ENCODE assay signal across 25 cellular contexts in the genomic region with DNA sequence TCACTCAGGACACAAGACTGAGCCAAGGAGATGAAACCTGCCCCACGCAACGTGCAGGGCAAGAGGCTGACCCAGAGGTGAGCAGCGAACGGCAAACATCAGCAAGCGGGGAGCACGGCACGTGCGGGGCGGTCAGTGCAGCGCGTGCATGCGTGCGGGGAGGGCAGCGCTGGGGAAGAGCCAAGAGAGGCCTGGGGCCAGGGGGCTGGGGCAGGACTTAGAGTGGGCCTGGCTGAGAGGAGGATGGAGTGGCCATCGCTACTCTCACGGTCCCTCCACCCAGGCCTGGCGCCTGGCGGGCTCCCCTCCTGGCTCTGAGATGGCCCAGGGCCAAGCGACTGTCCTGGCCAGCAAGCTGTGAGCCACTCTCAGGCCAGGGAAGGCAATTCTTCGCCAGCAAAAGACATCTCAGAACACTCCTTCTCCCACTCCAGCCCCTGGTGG. TPM values are rescaled to one million over a fixed set of nuclear protein-coding genes. Genes with fewer than 3 reads are reported as not detected.
DNase-seq lines count a peak whose midpoint lies in the region; ATAC-seq and TF ChIP-seq lines count a peak whose summit lies in the region.
"Had no signal": no experiment of that assay in that cellular context is flagged by ENCODE, and none has a peak within 500 bp of the region (broad histone marks: within the 10 kb centered on the region; RNA-seq: fewer than 3 reads in every experiment).

No MANE protein-coding gene starts in this region.

- no peaks in the 10 kb centered on the region for H3K36me3 ChIP-seq in BE2C
- H3K36me3 ChIP-seq in gastroesophageal sphincter = no peaks in the 10 kb centered on the region
- H3K36me3 ChIP-seq in neural progenitor cell = no peaks in the 10 kb centered on the region
- H3K36me3 ChIP-seq: esophagus squamous epithelium, SJCRH30 had no signal

- peak overlapping the region in 2 of 4 donors; percentile 43 to 58 for H3K27ac ChIP-seq in gastroesophageal sphincter
- H3K27ac ChIP-seq in neural progenitor cell = no peak overlapping the region
- H3K27ac ChIP-seq: esophagus squamous epithelium, SJCRH30, VCaP had no signal

- 68 to 96% methylated on average over 4 to 6 of the region's 20 CpGs for WGBS in gastroesophageal sphincter (ENCODE audit: low coverage in 1 of 2), 2 donors

- peak overlapping the region; percentile 5 for H3K4me2 ChIP-seq in neural progenitor cell

- no peak overlapping the region for H2AFZ ChIP-seq in neural progenitor cell (replicated peaks)

- peaks cover 11% of the 10 kb centered on the region for H3K9me3 Mint-ChIP-seq in neural progenitor cell
- H3K9me3 Mint-ChIP-seq: activated CD4-positive, alpha-beta memory T cell treated with anti-CD3 and anti-CD28 coated beads, Interleukin-2, amount 10 ng/mL, durations not matched to agents 7 days and 5 days; CD8-positive, alpha-beta T cell; effector memory CD8-positive, alpha-beta T cell; naive thymus-derived CD4-positive, alpha-beta T cell had no signal

- no peaks in the 10 kb centered on the region for H3K79me2 ChIP-seq in neural progenitor cell (ENCODE audit: low read depth)

- H3K4me1 Mint-ChIP-seq in neural progenitor cell = peaks cover 36% of the 10 kb centered on the region
- H3K4me1 Mint-ChIP-seq: activated CD4-positive, alpha-beta memory T cell treated with anti-CD3 and anti-CD28 coated beads, Interleukin-2, amount 10 ng/mL, durations not matched to agents 7 days and 5 days had no signal

- H3K4me1 ChIP-seq in BE2C (no peaks in the 10 kb centered on the region), gastroesophageal sphincter (peaks cover 0 to 20% (median 0%) of the 10 kb centered on the region in 3 donors), neural progenitor cell (peaks cover 14% of the 10 kb centered on the region)
- H3K4me1 ChIP-seq: SJCRH30 had no signal

- ATAC-seq in gastroesophageal sphincter (peak; percentile 37), GM21576 (IDR thresholded peaks at IDR 0.05; ENCODE audit: unreplicated experiment) (no peak), left lobe of liver (no peak)
- ATAC-seq: CD8-positive, alpha-beta T cell; effector memory CD8-positive, alpha-beta T cell; K562; naive thymus-derived CD4-positive, alpha-beta T cell had no signal

- no peak for TF ChIP-seq EP300 in gastroesophageal sphincter (IDR thresholded peaks at IDR 0.05)

- in situ Hi-C loops in G401 (cut with HindIII; ENCODE audit: low sequenced_read_pairs) = no loop called here

- H3F3A ChIP-seq in neural progenitor cell (ENCODE audit: low read depth) = no peaks in the 10 kb centered on the region

- H3K4me3 ChIP-seq in BE2C (ENCODE audit: low read depth, low read length) (no peak overlapping the region), gastroesophageal sphincter (no peak overlapping the region), neural progenitor cell (no peak overlapping the region)
- H3K4me3 ChIP-seq: esophagus squamous epithelium, K562, SJCRH30 had no signal

- H3K27me3 ChIP-seq in BE2C = no peaks in the 10 kb centered on the region
- H3K27me3 ChIP-seq in gastroesophageal sphincter = no peaks in the 10 kb centered on the region
- no peaks in the 10 kb centered on the region for H3K27me3 ChIP-seq in neural progenitor cell
- H3K27me3 ChIP-seq: esophagus squamous epithelium, SJCRH30 had no signal

- H3K36me3 Mint-ChIP-seq in neural progenitor cell = no peaks in the 10 kb centered on the region
- H3K36me3 Mint-ChIP-seq: CD8-positive, alpha-beta T cell had no signal

- peaks cover 3% of the 10 kb centered on the region for H3K27me3 Mint-ChIP-seq in neural progenitor cell (ENCODE audit: insufficient read depth, low read depth)

- TF ChIP-seq CTCF in BE2C (IDR thresholded peaks at IDR 0.05; ENCODE audit: low read depth, low read length) (no peak), gastroesophageal sphincter (IDR thresholded peaks at IDR 0.05) (no peak), neural progenitor cell (IDR thresholded peaks at IDR 0.05) (no peak)

- DNase-seq in BE2C (peak; percentile 48), G401 (ENCODE audit: low spot score) (peak; percentile 76), neural progenitor cell (ENCODE audit: low spot score) (no peak), NCI-H526 (lab: John Stamatoyannopoulos, UW) (no peak), HPDE6-E6E7 (ENCODE audit: extremely low spot score) (no peak), left lobe of liver (ENCODE audit: low spot score) (no peak)
- DNase-seq: activated CD4-positive, alpha-beta memory T cell treated with anti-CD3 and anti-CD28 coated beads, Interleukin-2, amount 10 ng/mL, durations not matched to agents 7 days and 5 days; activated naive CD4-positive, alpha-beta T cell; amniotic stem cell; CD8-positive, alpha-beta T cell; central memory CD4-positive, alpha-beta T cell; DND-41; effector memory CD8-positive, alpha-beta T cell; esophagus squamous epithelium; naive thymus-derived CD4-positive, alpha-beta T cell; NCI-H2081 treated with DMSO at 0.1 percent for 48 hours; NCI-H510A treated with DMSO at 0.1 percent for 48 hours; OCI-M1; SJCRH30; stimulated activated CD4-positive, alpha-beta T cell treated with anti-CD3 and anti-CD28 coated beads, Interleukin-4, amount 100 ng/mL, for 24 hours; T-helper 2 cell had no signal

- peaks cover 64% of the 10 kb centered on the region for H4K20me1 ChIP-seq in neural progenitor cell (ENCODE audit: low read depth)

- TF ChIP-seq POLR2A in gastroesophageal sphincter (IDR thresholded peaks at IDR 0.05) = no peak

- no peak overlapping the region for H3K9ac ChIP-seq in neural progenitor cell

- H3K9me3 ChIP-seq in BE2C = no peaks in the 10 kb centered on the region
- H3K9me3 ChIP-seq in gastroesophageal sphincter = peaks cover 0 to 16% (median 0%) of the 10 kb centered on the region in 3 donors
- no peaks in the 10 kb centered on the region for H3K9me3 ChIP-seq in neural progenitor cell (ENCODE audit: low read depth)
- H3K9me3 ChIP-seq: esophagus squamous epithelium, SJCRH30 had no signal

- no peak overlapping the region for H3K27ac Mint-ChIP-seq in neural progenitor cell
- H3K27ac Mint-ChIP-seq: activated CD4-positive, alpha-beta memory T cell treated with anti-CD3 and anti-CD28 coated beads, Interleukin-2, amount 10 ng/mL, durations not matched to agents 7 days and 5 days; CD8-positive, alpha-beta T cell; effector memory CD8-positive, alpha-beta T cell; naive thymus-derived CD4-positive, alpha-beta T cell had no signal

- H3K4me3 Mint-ChIP-seq in neural progenitor cell = no peak overlapping the region
- H3K4me3 Mint-ChIP-seq: activated CD4-positive, alpha-beta memory T cell treated with anti-CD3 and anti-CD28 coated beads, Interleukin-2, amount 10 ng/mL, durations not matched to agents 7 days and 5 days; CD8-positive, alpha-beta T cell; effector memory CD8-positive, alpha-beta T cell; naive thymus-derived CD4-positive, alpha-beta T cell had no signal

RNA-seq across cellular contexts. Expression of gene STK32C, which starts 14.8 kb away (rescaled TPM):
- polyA plus RNA-seq in BE2C (2012; ENCODE audit: insufficient read depth, insufficient read length, low read depth) = 18.2 TPM
- 27.8 and 28.3 TPM in 2 replicates for total RNA-seq in G401 (2014; rRNA removed; shearing (Covaris generic))
- 10 to 100 TPM in 1 of 4 donors, 1 to 10 TPM in 3; 3.8 to 13.0 (median 5.1) TPM for total RNA-seq in gastroesophageal sphincter
- 2.5 and 13.5 TPM in 2 replicates for total RNA-seq in neural progenitor cell (ENCODE audit: low replicate concordance)
- 3.3 TPM for total RNA-seq in left lobe of liver

RNA-seq across cellular contexts. Expression of gene LRRC27, which starts 39.0 kb away (rescaled TPM):
- polyA plus RNA-seq in BE2C (2012; ENCODE audit: insufficient read depth, insufficient read length, low read depth) = 5.0 TPM
- total RNA-seq in G401 (2014; rRNA removed; shearing (Covaris generic)) = 3.7 and 11.0 TPM in 2 replicates
- 1 to 10 TPM; 3.1 to 5.8 (median 4.4) TPM for total RNA-seq in gastroesophageal sphincter
- 8.0 and 16.9 TPM in 2 replicates for total RNA-seq in neural progenitor cell (ENCODE audit: low replicate concordance)
- 3.4 TPM for total RNA-seq in left lobe of liver

Comparison
In these comparisons a context has a peak if more than half of its experiments do, and no peak if none do; other contexts are left out.
1. DNase-seq: peak in BE2C (single experiment) and G401 (single experiment); none in neural progenitor cell (single experiment), NCI-H526 (0 of 2), HPDE6-E6E7 (single experiment) and left lobe of liver (single experiment).